ENCODE assay signal across 8 cellular contexts in the genomic region with DNA sequence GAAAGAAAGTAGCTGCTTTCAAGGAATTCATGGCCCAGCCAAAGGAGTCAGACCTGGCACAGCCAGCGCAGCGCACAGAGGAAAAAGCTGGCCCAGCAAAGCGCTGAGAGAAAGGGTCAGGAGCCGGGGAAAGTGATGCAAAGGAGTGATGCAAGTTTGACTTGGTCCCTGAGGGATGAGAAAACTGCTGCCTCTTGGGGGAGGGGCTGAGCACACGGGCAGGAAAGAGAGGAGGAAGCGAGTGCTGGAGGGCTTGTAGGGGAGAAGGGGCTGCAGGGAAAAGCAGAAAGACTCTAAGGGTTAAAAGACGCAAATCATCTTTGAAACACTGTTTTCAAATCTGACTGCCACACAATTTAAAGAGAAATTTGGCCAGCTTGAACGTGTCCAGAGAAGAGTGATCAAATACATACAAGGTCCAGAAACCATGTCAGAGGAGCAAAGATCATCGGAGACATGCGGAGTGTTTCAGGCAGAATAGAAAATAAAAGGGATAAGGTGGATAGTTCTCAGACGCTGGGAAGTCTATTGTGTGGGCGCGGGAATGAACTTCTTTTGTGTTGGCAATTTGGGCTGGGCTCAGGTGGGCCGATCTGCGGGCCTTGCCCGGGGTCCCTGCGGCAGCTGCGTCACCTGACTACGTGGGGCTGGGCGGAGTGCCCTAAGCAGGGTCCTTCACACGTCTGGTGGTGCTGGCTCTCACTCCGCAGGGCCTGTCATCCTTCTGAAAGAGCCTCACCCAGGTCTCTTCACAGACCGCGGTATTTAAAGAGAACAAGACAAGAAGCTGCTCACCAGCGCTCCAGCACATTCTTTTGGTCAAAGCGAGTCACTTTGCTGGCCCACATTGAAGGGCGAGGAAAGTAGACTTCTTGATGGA. TPM values are rescaled to one million over a fixed set of nuclear protein-coding genes. Genes with fewer than 3 reads are reported as not detected.
DNase-seq lines count a peak whose midpoint lies in the region; ATAC-seq, FAIRE-seq and TF ChIP-seq lines count a peak whose summit lies in the region.

No MANE protein-coding gene starts in this region.

- in situ Hi-C loops in astrocyte of the cerebellum (cut with HindIII; ENCODE audit: low sequenced_read_pairs), result no loop called here

- FAIRE-seq in HTR-8/SVneo (lab: Jason Lieb, UNC), result no peak

- TF ChIP-seq CTCF in astrocyte of the cerebellum (IDR thresholded peaks at IDR 0.05; ENCODE audit: low read depth, low read length, missing control alignments), result no peak

- peak; percentile 98 for ATAC-seq in sciatic nerve

- H3K4me3 ChIP-seq in astrocyte of the cerebellum (ENCODE audit: low read depth, low read length), result peak overlapping the region; percentile 7
- H3K4me3 ChIP-seq in iPS-11a (ENCODE audit: low read depth, low read length), result peak overlapping the region; percentile 58

- intact Hi-C loops in sciatic nerve (cut with DNase I), result no loop called here

- peak; percentile 23 for DNase-seq in GM03348 (ENCODE audit: low spot score)
- peak; percentile 27 for DNase-seq in astrocyte of the cerebellum (ENCODE audit: low read depth)
- DNase-seq in sciatic nerve (ENCODE audit: low spot score), result peak; percentile 69
- no peak for DNase-seq in HTR-8/SVneo (ENCODE audit: insufficient read length, low spot score)
- no peak for DNase-seq in activated CD4-positive, alpha-beta T cell treated with anti-CD3 and anti-CD28 coated beads, Interleukin-2, amount 50 U/mL, for 48 hours
- no peak for DNase-seq in activated CD4-positive, alpha-beta T cell treated with anti-CD3 and anti-CD28 coated beads for 1 hour
- DNase-seq in HCEC 1CT, result no peak

RNA-seq across cellular contexts. Expression of gene N4BP2L1, which starts 18.1 kb away (rescaled TPM):
- 32.3 TPM for total RNA-seq in sciatic nerve

Comparison
In these comparisons a context has a peak if more than half of its experiments do, and no peak if none do; other contexts are left out.
1. DNase-seq: peak in GM03348 (single experiment), astrocyte of the cerebellum (single experiment) and sciatic nerve (single experiment); none in HTR-8/SVneo (single experiment), activated CD4-positive, alpha-beta T cell treated with anti-CD3 and anti-CD28 coated beads, Interleukin-2, amount 50 U/mL, for 48 hours (0 of 2), activated CD4-positive, alpha-beta T cell treated with anti-CD3 and anti-CD28 coated beads for 1 hour (single experiment) and HCEC 1CT (single experiment).